Comparison of ENCODE assay signal across 10 cellular contexts in the genomic region with DNA sequence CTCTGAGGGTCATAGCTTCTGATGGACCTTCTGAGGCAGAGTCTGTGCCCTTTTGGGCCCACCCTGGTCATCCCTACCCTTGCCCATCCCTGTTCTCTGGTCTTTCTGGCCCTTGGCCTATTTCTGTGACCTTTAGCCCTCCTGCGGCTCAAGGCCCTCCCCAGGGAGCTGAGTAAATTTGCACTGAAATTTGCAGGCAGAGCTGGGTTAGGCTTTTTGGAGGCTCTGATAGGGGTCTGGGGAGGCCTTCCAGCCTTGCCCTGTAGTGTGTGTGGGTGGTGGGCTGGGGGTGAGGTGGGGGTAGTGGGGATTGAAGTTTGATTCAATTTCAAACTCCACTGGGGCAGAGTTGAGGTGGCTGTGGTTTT. TPM values are rescaled to one million over a fixed set of nuclear protein-coding genes. Genes with fewer than 3 reads are reported as not detected.
A peak's percentile ranks its signal among the peaks of the same experiment; 100 is the strongest.
DNase-seq lines count a peak whose midpoint lies in the region; ATAC-seq and TF ChIP-seq lines count a peak whose summit lies in the region.
"Had no signal": no experiment of that assay in that cellular context is flagged by ENCODE, and none has a peak within 500 bp of the region (broad histone marks: within the 10 kb centered on the region; RNA-seq: fewer than 3 reads in every experiment).

No MANE protein-coding gene starts in this region.

- no peak for TF ChIP-seq EP300 in tibial nerve (IDR thresholded peaks at IDR 0.05)

- peak overlapping the region; percentile 79 to 94 for H3K27ac ChIP-seq in breast epithelium
- H3K27ac ChIP-seq in mammary epithelial cell (ENCODE audit: insufficient read depth, low read depth, low read length) = no peak overlapping the region
- H3K27ac ChIP-seq in adrenal gland = peak overlapping the region; percentile 2 to 73 (median 40)
- H3K27ac ChIP-seq in muscle layer of duodenum (ENCODE audit: low read length) = peak overlapping the region; percentile 61
- H3K27ac ChIP-seq in tibial nerve = peak overlapping the region; percentile 53 to 99 (median 88)
- H3K27ac ChIP-seq: SJCRH30 had no signal

- peaks cover 62 to 83% of the 10 kb centered on the region in 2 donors for H3K4me1 ChIP-seq in breast epithelium
- peaks cover 45% of the 10 kb centered on the region for H3K4me1 ChIP-seq in mammary epithelial cell (ENCODE audit: insufficient read depth, low read length)
- peaks cover 88 to 96% of the 10 kb centered on the region in 2 donors for H3K4me1 ChIP-seq in adrenal gland (replicated peaks in 1 of 2)
- peaks cover 68 to 91% of the 10 kb centered on the region in 2 donors for H3K4me1 ChIP-seq in muscle layer of duodenum (ENCODE audit: control insufficient read depth in 1 of 2, insufficient read depth in 2 of 2, low read length in 2 of 2)
- peaks cover 6 to 100% (median 94%) of the 10 kb centered on the region in 4 donors for H3K4me1 ChIP-seq in tibial nerve
- H3K4me1 ChIP-seq in Caco-2 = peaks cover 17% of the 10 kb centered on the region

- in situ Hi-C loops in mammary epithelial cell (cut with MboI; ENCODE audit: low sequenced_read_pairs in 2 of 2) = no loop called here

- H3K36me3 ChIP-seq in breast epithelium (no peaks in the 10 kb centered on the region), mammary epithelial cell (ENCODE audit: insufficient read depth, low read length) (no peaks in the 10 kb centered on the region), adrenal gland (replicated peaks in 1 of 2) (peaks cover 0 to 8% of the 10 kb centered on the region in 2 donors), muscle layer of duodenum (ENCODE audit: control insufficient read depth in 1 of 2, insufficient read depth in 2 of 2, low read length in 2 of 2) (peaks cover 0 to 18% of the 10 kb centered on the region in 2 donors), tibial nerve (no peaks in the 10 kb centered on the region), Caco-2 (ENCODE audit: control insufficient read depth, insufficient read depth, low read length) (peaks cover 1% of the 10 kb centered on the region)

- no peaks in the 10 kb centered on the region for H3K27me3 ChIP-seq in breast epithelium
- H3K27me3 ChIP-seq in mammary epithelial cell (ENCODE audit: insufficient read depth, low read length) = no peaks in the 10 kb centered on the region
- no peaks in the 10 kb centered on the region for H3K27me3 ChIP-seq in adrenal gland
- no peaks in the 10 kb centered on the region for H3K27me3 ChIP-seq in muscle layer of duodenum (ENCODE audit: low read depth, low read length)
- no peaks in the 10 kb centered on the region for H3K27me3 ChIP-seq in tibial nerve
- no peaks in the 10 kb centered on the region for H3K27me3 ChIP-seq in Caco-2 (replicated peaks; ENCODE audit: control insufficient read depth, insufficient read depth, low read length)
- H3K27me3 ChIP-seq: SJCRH30 had no signal

- 100% methylated on average over 1 of the region's 1 CpG for WGBS in mammary epithelial cell (ENCODE audit: low coverage, missing lambda C conversion rate)
- WGBS in adrenal gland, 4 donors = 12 to 32% (median 21%) methylated on average over 1 of the region's 1 CpG
- WGBS in tibial nerve, 2 donors = 10 to 40% methylated on average over 1 of the region's 1 CpG

- dilution Hi-C loops in mammary epithelial cell (cut with HindIII; ENCODE audit: low sequenced_read_pairs) = no loop called here

- CTCF ChIA-PET in mammary epithelial cell (lab: Charles Lee; ENCODE audit: low non-redundant PET) = no interaction called here
- CTCF ChIA-PET in Caco-2 (lab: Charles Lee) = interaction anchor here (0.6 to 3.5 kb wide), 3 partner anchors 10 to 205 kb away, joined by 3 to 14 read pairs (median 3); no protein-coding TSS in a partner anchor

- POLR2A ChIA-PET in Caco-2 (lab: Charles Lee) = no interaction called here

- H3K36me3 Mint-ChIP-seq in Caco-2 (ENCODE audit: insufficient read depth, unreplicated experiment) = no peaks in the 10 kb centered on the region

- intact Hi-C loops in breast epithelium (cut with DNase I; ENCODE audit: low total_unique reads) = no loop called here
- intact Hi-C loops in mammary epithelial cell (cut with micrococcal nuclease) = no loop called here
- intact Hi-C loops in adrenal gland (cut with DNase I) = no loop called here
- intact Hi-C loops in Caco-2 (cut with micrococcal nuclease; ENCODE audit: unreplicated experiment) = no loop called here

- H4K20me1 ChIP-seq in mammary epithelial cell (ENCODE audit: insufficient read depth, low read length) = no peaks in the 10 kb centered on the region

- TF ChIP-seq POLR2A in breast epithelium (IDR thresholded peaks at IDR 0.05) = no peak
- TF ChIP-seq POLR2A in adrenal gland (IDR thresholded peaks at IDR 0.05) = no peak
- TF ChIP-seq POLR2A in tibial nerve (IDR thresholded peaks at IDR 0.05) = no peak

- H3K4me1 Mint-ChIP-seq in Caco-2 (ENCODE audit: low read depth, unreplicated experiment) = peaks cover 14% of the 10 kb centered on the region

- BruUV-seq in mammary epithelial cell (replicated peaks; lab: Mats Ljungman, UMichigan) (no TSS peak), Caco-2 (replicated peaks; lab: Mats Ljungman, UMichigan) (no TSS peak)

- no peak for ATAC-seq in HG03097 (IDR thresholded peaks at IDR 0.05; ENCODE audit: low FRiP score, unreplicated experiment)

- peaks cover 100% of the 10 kb centered on the region for H3K79me2 ChIP-seq in mammary epithelial cell (ENCODE audit: insufficient read depth, low read length)

- no peak for DNase-seq in breast epithelium (ENCODE audit: low spot score in 2 of 2)
- DNase-seq in mammary epithelial cell = no peak
- no peak for DNase-seq in adrenal gland
- DNase-seq in tibial nerve (ENCODE audit: low spot score in 2 of 2) = peak in 1 of 2 donors; percentile 63
- DNase-seq in Caco-2 = no peak
- no peak for DNase-seq in kidney glomerular epithelial cell (lab: John Stamatoyannopoulos, UW)
- DNase-seq: SJCRH30; stimulated activated CD4-positive, alpha-beta T cell treated with anti-CD3 and anti-CD28 coated beads, Interleukin-4, amount 100 ng/mL, for 1 hour had no signal

- no peaks in the 10 kb centered on the region for H3K9me3 Mint-ChIP-seq in Caco-2 (ENCODE audit: unreplicated experiment)

- H2AFZ ChIP-seq in mammary epithelial cell (ENCODE audit: low read depth, low read length) = no peak overlapping the region

- H3K9ac ChIP-seq in mammary epithelial cell (ENCODE audit: insufficient read depth, low read length) = no peak overlapping the region

- no peak for TF ChIP-seq CTCF in breast epithelium (IDR thresholded peaks at IDR 0.05)
- no peak for TF ChIP-seq CTCF in mammary epithelial cell (conservative IDR thresholded peaks at IDR 0.05 in 1 of 2, IDR thresholded peaks at IDR 0.05 in 1 of 2; ENCODE audit: extremely low read depth in 1 of 2, insufficient read depth in 1 of 2, low read depth in 1 of 2, low read length in 2 of 2)
- TF ChIP-seq CTCF in adrenal gland (IDR thresholded peaks at IDR 0.05) = no peak
- no peak for TF ChIP-seq CTCF in tibial nerve (IDR thresholded peaks at IDR 0.05)
- TF ChIP-seq CTCF in Caco-2 (IDR thresholded peaks at IDR 0.05; ENCODE audit: insufficient read depth in 1 of 2, low read depth in 1 of 2, low read length in 1 of 2, severe bottlenecking in 1 of 2, unreplicated experiment in 1 of 2) = no peak

- no peak overlapping the region for H3K27ac Mint-ChIP-seq in Caco-2 (ENCODE audit: unreplicated experiment)

- no peaks in the 10 kb centered on the region for H3K9me3 ChIP-seq in breast epithelium
- no peaks in the 10 kb centered on the region for H3K9me3 ChIP-seq in mammary epithelial cell (replicated peaks; ENCODE audit: insufficient read depth, low read length)
- H3K9me3 ChIP-seq in adrenal gland (replicated peaks in 1 of 3) = no peaks in the 10 kb centered on the region
- H3K9me3 ChIP-seq in muscle layer of duodenum (ENCODE audit: control insufficient read depth in 1 of 2, low read length in 2 of 2) = no peaks in the 10 kb centered on the region
- no peaks in the 10 kb centered on the region for H3K9me3 ChIP-seq in tibial nerve
- no peaks in the 10 kb centered on the region for H3K9me3 ChIP-seq in Caco-2
- H3K9me3 ChIP-seq: SJCRH30 had no signal

- H3K4me3 Mint-ChIP-seq in Caco-2 (ENCODE audit: unreplicated experiment) = no peak overlapping the region

- H3K4me3 ChIP-seq in breast epithelium (peak overlapping the region in 1 of 3 donors; percentile 37), mammary epithelial cell (replicated peaks in 1 of 3; ENCODE audit: insufficient read depth in 1 of 3, low read depth in 2 of 3, low read length in 3 of 3) (no peak overlapping the region), adrenal gland (no peak overlapping the region), muscle layer of duodenum (ENCODE audit: low read depth in 1 of 2, low read length in 2 of 2) (peak overlapping the region in 1 of 2 donors; percentile 18), tibial nerve (no peak overlapping the region), Caco-2 (ENCODE audit: low read depth, low read length) (no peak overlapping the region)
- H3K4me3 ChIP-seq: SJCRH30 had no signal

- H3K4me2 ChIP-seq in mammary epithelial cell (ENCODE audit: insufficient read depth, low read depth, low read length) = no peak overlapping the region

- no peaks in the 10 kb centered on the region for H3K27me3 Mint-ChIP-seq in Caco-2 (ENCODE audit: insufficient read depth, unreplicated experiment)

RNA-seq across cellular contexts. Expression of gene RARA, which starts 17.8 kb away (rescaled TPM):
- total RNA-seq in breast epithelium (10 to 100 TPM; 14.2 to 31.2 (median 25.2) TPM), mammary epithelial cell (10 to 100 TPM; 12.7 to 26.6 TPM), adrenal gland (10 to 100 TPM; 24.8 to 51.8 (median 34.4) TPM), tibial nerve (10 to 100 TPM; 28.9 to 58.2 (median 46.4) TPM), Caco-2 (2022) (26.6 and 27.6 TPM in 2 replicates)
- polyA plus RNA-seq in mammary epithelial cell (6.9 TPM), adrenal gland (10 to 100 TPM; 12.7 to 58.2 (median 26.8) TPM)
- 18.5 TPM for polyA minus RNA-seq in mammary epithelial cell

RNA-seq across cellular contexts. Expression of gene GJD3, which starts 37.7 kb away (rescaled TPM):
- total RNA-seq in breast epithelium = not detected
- total RNA-seq in mammary epithelial cell = under 1 TPM in 1 of 2 donors, not detected in 1; 0.67 TPM
- not detected for polyA plus RNA-seq in mammary epithelial cell
- polyA minus RNA-seq in mammary epithelial cell = 0.57 TPM
- total RNA-seq in adrenal gland = 1 to 10 TPM; 1.3 to 8.7 (median 1.9) TPM
- polyA plus RNA-seq in adrenal gland = not detected
- total RNA-seq in tibial nerve = not detected
- not detected in 2 replicates for total RNA-seq in Caco-2 (2022)
- total RNA-seq: SJCRH30 had no signal

RNA-seq across cellular contexts. Expression of gene CDC6, which starts 39.1 kb away (rescaled TPM):
- total RNA-seq in breast epithelium = under 1 TPM; 0.29 to 0.98 (median 0.80) TPM
- total RNA-seq in mammary epithelial cell = 10 to 100 TPM in 1 of 2 donors, 1 to 10 TPM in 1; 5.2 to 61.8 TPM
- polyA plus RNA-seq in mammary epithelial cell = 53.9 TPM
- 22.7 TPM for polyA minus RNA-seq in mammary epithelial cell
- total RNA-seq in adrenal gland = 10 to 100 TPM in 1 of 8 donors, 1 to 10 TPM in 6, under 1 TPM in 1; 0.69 to 12.1 (median 2.5) TPM
- polyA plus RNA-seq in adrenal gland = 10 to 100 TPM in 1 of 3 donors, 1 to 10 TPM in 2; 1.0 to 31.3 (median 1.0) TPM
- 1 to 10 TPM in 1 of 4 donors, under 1 TPM in 3; 0.20 to 1.8 (median 0.43) TPM for total RNA-seq in tibial nerve
- 86.1 and 96.4 TPM in 2 replicates for total RNA-seq in Caco-2 (2022)
